In the genomic region with DNA sequence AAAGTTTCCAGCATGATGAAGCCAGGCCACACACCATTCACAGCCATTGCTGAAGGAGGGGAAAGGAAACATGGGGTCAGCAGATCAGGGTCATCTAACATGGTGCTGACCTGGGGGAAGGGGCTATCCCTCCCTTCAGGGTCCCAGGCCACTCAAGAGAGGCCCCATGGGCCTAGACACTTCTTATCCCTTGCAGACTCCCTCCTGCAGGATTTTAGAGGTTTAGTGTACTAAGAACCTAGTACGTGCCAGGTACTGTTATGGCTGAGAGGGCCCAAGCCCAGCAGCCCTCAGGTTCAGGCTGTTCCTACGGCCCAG, we compare ENCODE assay signal across 16 cellular contexts. TPM values are rescaled to one million over a fixed set of nuclear protein-coding genes. Genes with fewer than 3 reads are reported as not detected.
DNase-seq lines count a peak whose midpoint lies in the region; ATAC-seq and TF ChIP-seq lines count a peak whose summit lies in the region.
"Had no signal": no experiment of that assay in that cellular context is flagged by ENCODE, and none has a peak within 500 bp of the region (broad histone marks: within the 10 kb centered on the region; RNA-seq: fewer than 3 reads in every experiment).

No MANE protein-coding gene starts in this region.

- H2BK5ac ChIP-seq in H9 (ENCODE audit: insufficient read length, low read length), result no peak overlapping the region

- DNase-seq in H9, result no peak
- no peak for DNase-seq in WTC11 (ENCODE audit: low spot score)
- no peak for DNase-seq in naive B cell
- DNase-seq in NCI-H1694 (lab: John Stamatoyannopoulos, UW), result no peak
- DNase-seq in HUDEP-2 (lab: John Stamatoyannopoulos, UW; ENCODE audit: unreplicated experiment in 76 of 76), result no peak
- no peak for DNase-seq in head of caudate nucleus
- DNase-seq: activated CD4-positive, alpha-beta memory T cell treated with anti-CD3 and anti-CD28 coated beads for 36 hours; activated naive CD8-positive, alpha-beta T cell treated with anti-CD3 and anti-CD28 coated beads, Interleukin-2, amount 10 ng/mL, durations not matched to agents 7 days and 5 days; activated T-cell treated with anti-CD3 and anti-CD28 coated beads, Interleukin-2, amount 50 U/mL, for 48 hours; dorsolateral prefrontal cortex; HFFc6; Kasumi-1; NCI-H1436; tibial artery had no signal

- H3K23ac ChIP-seq in H9 (ENCODE audit: insufficient read length, low read depth, low read length), result no peak overlapping the region

- peaks cover 8 to 10% of the 10 kb centered on the region in 2 experiments for H3K4me1 Mint-ChIP-seq in H9
- peaks cover 6% of the 10 kb centered on the region for H3K4me1 Mint-ChIP-seq in WTC11
- H3K4me1 Mint-ChIP-seq in naive B cell, result peaks cover 14 to 17% (median 15%) of the 10 kb centered on the region in 3 donors

- no peak for ATAC-seq in WTC11
- ATAC-seq in naive B cell (ENCODE audit: low read depth in 2 of 2), result no peak

- no peak overlapping the region for H3K27ac ChIP-seq in H9 (ENCODE audit: insufficient read length, low read depth, low read length)
- H3K27ac ChIP-seq: tibial artery had no signal

- H3K4me1 ChIP-seq in H9 (ENCODE audit: insufficient read depth, low read length), result no peaks in the 10 kb centered on the region

- H3K79me2 ChIP-seq in H9 (ENCODE audit: insufficient read depth, low read length), result no peaks in the 10 kb centered on the region

- no peak overlapping the region for H3K9ac ChIP-seq in H9 (ENCODE audit: extremely low read depth, insufficient read length, low read length)

- no peaks in the 10 kb centered on the region for H3K9me3 ChIP-seq in H9 (ENCODE audit: control insufficient read depth, low read depth, low read length)
- H3K9me3 ChIP-seq: tibial artery had no signal

- no peak overlapping the region for H2BK12ac ChIP-seq in H9 (ENCODE audit: insufficient read length, low read depth, low read length)

- H3K27ac Mint-ChIP-seq in H9 (no peak overlapping the region), WTC11 (peak overlapping the region; percentile 68; the same call in 1 of the 2 replicates), naive B cell (peak overlapping the region in 1 of 6 donors; percentile 14)
- H3K27ac Mint-ChIP-seq: activated CD4-positive, alpha-beta memory T cell treated with anti-CD3 and anti-CD28 coated beads for 36 hours; HFFc6 had no signal

- H3K36me3 Mint-ChIP-seq in H9 (ENCODE audit: insufficient read depth in 1 of 3, low read depth in 3 of 3) (peaks cover 0 to 1% (median 0%) of the 10 kb centered on the region in 3 experiments; a peak in 3 of 7 replicates), WTC11 (no peaks in the 10 kb centered on the region), naive B cell (peaks cover 0 to 3% of the 10 kb centered on the region in 2 donors)
- H3K36me3 Mint-ChIP-seq: activated CD4-positive, alpha-beta memory T cell treated with anti-CD3 and anti-CD28 coated beads for 36 hours; activated naive CD8-positive, alpha-beta T cell treated with anti-CD3 and anti-CD28 coated beads, Interleukin-2, amount 10 ng/mL, durations not matched to agents 7 days and 5 days had no signal

- WGBS in H9 (ENCODE audit: extremely low coverage, insufficient read length, low lambda C conversion rate), result no CpG with 5 or more reads among the region's 2 CpGs

- no peak overlapping the region for H2BK120ac ChIP-seq in H9 (ENCODE audit: low read depth, low read length, poor library complexity, severe bottlenecking)

- H2AFZ ChIP-seq in H9 (ENCODE audit: low read length), result no peak overlapping the region

- H3K27me3 Mint-ChIP-seq in H9 (ENCODE audit: low read depth) (no peaks in the 10 kb centered on the region), WTC11 (ENCODE audit: low read depth) (no peaks in the 10 kb centered on the region), naive B cell (no peaks in the 10 kb centered on the region)
- H3K27me3 Mint-ChIP-seq: activated CD4-positive, alpha-beta memory T cell treated with anti-CD3 and anti-CD28 coated beads for 36 hours; activated naive CD8-positive, alpha-beta T cell treated with anti-CD3 and anti-CD28 coated beads, Interleukin-2, amount 10 ng/mL, durations not matched to agents 7 days and 5 days had no signal

- no peaks in the 10 kb centered on the region for H3K79me1 ChIP-seq in H9 (ENCODE audit: insufficient read depth, low read depth, low read length, poor library complexity, severe bottlenecking)

- no peak overlapping the region for H2BK15ac ChIP-seq in H9 (ENCODE audit: low read depth, low read length)

- H2AK5ac ChIP-seq in H9 (ENCODE audit: insufficient read length, low read length), result no peak overlapping the region

- H3K18ac ChIP-seq in H9 (ENCODE audit: insufficient read length, low read depth, low read length), result no peak overlapping the region

- H3T11ph ChIP-seq in H9 (ENCODE audit: low read length), result no peak overlapping the region

- peak overlapping the region; percentile 22 for H3K4me2 ChIP-seq in H9 (ENCODE audit: insufficient read depth, insufficient read length, low read length)

- H2BK20ac ChIP-seq in H9 (ENCODE audit: low read depth, low read length, poor library complexity, severe bottlenecking), result no peak overlapping the region

- no peak overlapping the region for H4K5ac ChIP-seq in H9 (ENCODE audit: insufficient read length, low read depth, low read length)

- no peaks in the 10 kb centered on the region for H3K23me2 ChIP-seq in H9 (ENCODE audit: insufficient read length, low read depth, low read length, poor library complexity, severe bottlenecking)

- CTCF ChIA-PET in WTC11 (lab: Charles Lee), result interaction anchor here (0.6 to 3.1 kb wide), 5 partner anchors 38 to 208 kb away, joined by 4 to 22 read pairs (median 5); partner anchors contain the start of gene PREB

- POLR2A ChIA-PET in WTC11 (lab: Charles Lee), result no interaction called here

- peaks cover 3% of the 10 kb centered on the region for H4K20me1 ChIP-seq in H9 (ENCODE audit: control insufficient read depth, insufficient read depth, insufficient read length)

- intact Hi-C loops in head of caudate nucleus (cut with DNase I), result loop anchor here (10.0 kb wide), 1 partner anchor 189 kb away; the partner anchor contains the start of gene TRIM54

- H3K56ac ChIP-seq in H9 (ENCODE audit: insufficient read length, low read depth, low read length), result no peak overlapping the region

- H3K14ac ChIP-seq in H9 (ENCODE audit: insufficient read depth, low read length), result no peak overlapping the region

- no peak overlapping the region for H4K8ac ChIP-seq in H9 (replicated peaks; ENCODE audit: insufficient read length, low read depth, low read length)

- H3K4me3 Mint-ChIP-seq in H9 (no peak overlapping the region), WTC11 (0 out of 2 replicates have a peak overlapping the region, but pooled peaks have one; percentile 58), naive B cell (peak overlapping the region in 7 of 8 donors; percentile 25 to 81 (median 68))

- H3K27me3 ChIP-seq in H9 (ENCODE audit: insufficient read depth, low read length), result no peaks in the 10 kb centered on the region
- H3K27me3 ChIP-seq: dorsolateral prefrontal cortex, tibial artery had no signal

- no peak overlapping the region for H4K91ac ChIP-seq in H9 (ENCODE audit: insufficient read length, low read depth, low read length)

- TF ChIP-seq CTCF in H9 (conservative IDR thresholded peaks at IDR 0.05) (no peak), WTC11 (IDR thresholded peaks at IDR 0.05) (no peak)

- no peak overlapping the region for H3K4ac ChIP-seq in H9 (ENCODE audit: low read depth, low read length)

- H3K9me3 Mint-ChIP-seq in H9, result no peaks in the 10 kb centered on the region; a peak in 1 of 5 replicates
- H3K9me3 Mint-ChIP-seq in WTC11, result no peaks in the 10 kb centered on the region
- no peaks in the 10 kb centered on the region for H3K9me3 Mint-ChIP-seq in naive B cell
- H3K9me3 Mint-ChIP-seq: activated CD4-positive, alpha-beta memory T cell treated with anti-CD3 and anti-CD28 coated beads for 36 hours; activated naive CD8-positive, alpha-beta T cell treated with anti-CD3 and anti-CD28 coated beads, Interleukin-2, amount 10 ng/mL, durations not matched to agents 7 days and 5 days; HFFc6 had no signal

TF ChIP-seq in WTC11, 78 proteins besides CTCF, POLR2A, EP300 and RAD21:
- TF ChIP-seq FOXJ3 (CRISPR knock-in tag; IDR thresholded peaks at IDR 0.05; ENCODE audit: borderline replicate concordance) (no peak), OVOL2 (CRISPR knock-in tag; IDR thresholded peaks at IDR 0.05; ENCODE audit: borderline replicate concordance) (no peak)

RNA-seq across cellular contexts. Expression of gene KHK, which starts 8.8 kb away (rescaled TPM):
- total RNA-seq in H9 (2021) (12.1 and 12.2 TPM in 2 replicates), WTC11 (2021) (15.5 to 17.4 TPM (median 17.4 TPM) in 3 replicates)
- 1 to 10 TPM; 3.3 to 8.9 (median 5.6) TPM for polyA plus RNA-seq in naive B cell (ENCODE audit: low read depth in 6 of 6)

RNA-seq across cellular contexts. Expression of gene EMILIN1, which starts 17.0 kb away (rescaled TPM):
- total RNA-seq in H9 (2021) (1.2 and 1.8 TPM in 2 replicates), WTC11 (2021) (3.0 to 4.0 TPM (median 3.5 TPM) in 3 replicates)
- polyA plus RNA-seq in naive B cell (ENCODE audit: low read depth in 6 of 6), result 1 to 10 TPM in 2 of 6 donors, under 1 TPM in 4; 0.28 to 1.1 (median 0.77) TPM

RNA-seq across cellular contexts. Expression of gene CGREF1, which starts 23.5 kb away (rescaled TPM):
- 1.4 and 2.1 TPM in 2 replicates for total RNA-seq in H9 (2021)
- 3.5 to 4.0 TPM (median 3.8 TPM) in 3 replicates for total RNA-seq in WTC11 (2021)
- polyA plus RNA-seq in naive B cell (ENCODE audit: low read depth in 6 of 6), result not detected

RNA-seq across cellular contexts. Expression of gene OST4, which starts 23.9 kb away (rescaled TPM):
- total RNA-seq in H9 (2021) (214 and 215 TPM in 2 replicates), WTC11 (2021) (210 to 239 TPM (median 226 TPM) in 3 replicates)
- 100 to 1,000 TPM; 594 to 733 (median 606) TPM for polyA plus RNA-seq in naive B cell (ENCODE audit: low read depth in 6 of 6)

RNA-seq across cellular contexts. Expression of gene ABHD1, which starts 28.2 kb away (rescaled TPM):
- total RNA-seq in H9 (2021) (0.31 and 0.61 TPM in 2 replicates), WTC11 (2021) (0.31 to 0.62 TPM (median 0.53 TPM) in 3 replicates)
- polyA plus RNA-seq in naive B cell (ENCODE audit: low read depth in 6 of 6), result 1 to 10 TPM in 2 of 6 donors, not detected in 4; 1.2 to 1.3 TPM
- total RNA-seq: bronchial epithelial cell, HFFc6, skeletal muscle tissue had no signal

Comparison
In these comparisons a context has a peak if more than half of its experiments do, and no peak if none do; other contexts are left out.
1. H3K4me3 Mint-ChIP-seq: peak in WTC11 (single experiment) and naive B cell (7 of 8); none in H9 (0 of 2).